18 cellular contexts compared by ENCODE assay signal in genomic region chr20:2293971-2294370, GRCh38. TPM values are rescaled to one million over a fixed set of nuclear protein-coding genes. Genes with fewer than 3 reads are reported as not detected.
DNase-seq lines count a peak whose midpoint lies in the region; ATAC-seq and TF ChIP-seq lines count a peak whose summit lies in the region.
"Had no signal": no experiment of that assay in that cellular context is flagged by ENCODE, and none has a peak within 500 bp of the region (broad histone marks: within the 10 kb centered on the region; RNA-seq: fewer than 3 reads in every experiment).

No MANE protein-coding gene starts in this region.

- H3K4me2 ChIP-seq in BLaER1 treated with 17β-estradiol and CSF1 and Interleukin-3, amounts not matched to agents 10 nM and 100 nM: peak overlapping the region in 5 of 11 experiments; percentile 33 to 92 (median 80); a peak in 10 of 22 replicates
- no peak overlapping the region for H3K4me2 ChIP-seq in trophoblast cell (ENCODE audit: low read length)
- H3K4me2 ChIP-seq: BLaER1 had no signal

- no peak for ATAC-seq in GM18517 (IDR thresholded peaks at IDR 0.05; ENCODE audit: unreplicated experiment)
- ATAC-seq: HCT116 had no signal

- no peak overlapping the region for H3K18ac ChIP-seq in trophoblast cell (ENCODE audit: low read length)

- no peak overlapping the region for H3K9ac ChIP-seq in BLaER1 treated with 17β-estradiol and CSF1 and Interleukin-3, amounts not matched to agents 10 nM and 100 nM
- H3K9ac ChIP-seq in trophoblast cell (ENCODE audit: low read length): no peak overlapping the region
- H3K9ac ChIP-seq: BLaER1 had no signal

- no peak overlapping the region for H3K4me3 ChIP-seq in BLaER1 treated with 17β-estradiol and CSF1 and Interleukin-3, amounts not matched to agents 10 nM and 100 nM
- no peak overlapping the region for H3K4me3 ChIP-seq in HL-60 (replicated peaks; ENCODE audit: insufficient read depth, low read length)
- H3K4me3 ChIP-seq in SJCRH30: no peak overlapping the region
- no peak overlapping the region for H3K4me3 ChIP-seq in trophoblast cell (ENCODE audit: low read depth, low read length)
- H3K4me3 ChIP-seq: BLaER1 had no signal

- no peak overlapping the region for H3K14ac ChIP-seq in trophoblast cell (ENCODE audit: low read length)

- H2BK120ac ChIP-seq in trophoblast cell (ENCODE audit: insufficient read depth, low read length, poor library complexity): no peak overlapping the region

- H3K36me3 ChIP-seq in BLaER1 treated with 17β-estradiol and CSF1 and Interleukin-3, amounts not matched to agents 10 nM and 100 nM: no peaks in the 10 kb centered on the region
- H3K36me3 ChIP-seq in SJCRH30 (no peaks in the 10 kb centered on the region), trophoblast cell (ENCODE audit: control insufficient read depth in 1 of 2, insufficient read depth in 2 of 2, low read length in 2 of 2) (no peaks in the 10 kb centered on the region)
- H3K36me3 ChIP-seq: BLaER1 had no signal

- H3K9me3 ChIP-seq in BLaER1 treated with 17β-estradiol and CSF1 and Interleukin-3, amounts not matched to agents 10 nM and 100 nM (replicated peaks in 1 of 11): no peaks in the 10 kb centered on the region
- H3K9me3 ChIP-seq in SJCRH30 (replicated peaks) (no peaks in the 10 kb centered on the region), trophoblast cell (ENCODE audit: insufficient read depth, low read depth, low read length) (no peaks in the 10 kb centered on the region)
- H3K9me3 ChIP-seq: BLaER1 had no signal

- no peaks in the 10 kb centered on the region for H4K20me1 ChIP-seq in BLaER1 treated with 17β-estradiol and CSF1 and Interleukin-3, amounts not matched to agents 10 nM and 100 nM
- H4K20me1 ChIP-seq: BLaER1 had no signal

- H4K91ac ChIP-seq in trophoblast cell (ENCODE audit: low read depth, low read length): no peak overlapping the region

- no peak overlapping the region for H2AFZ ChIP-seq in trophoblast cell (ENCODE audit: insufficient read depth, low read length, poor library complexity)

- H2AK5ac ChIP-seq in trophoblast cell (ENCODE audit: low read length): no peak overlapping the region

- no peaks in the 10 kb centered on the region for H3K27me3 ChIP-seq in BLaER1 treated with 17β-estradiol and CSF1 and Interleukin-3, amounts not matched to agents 10 nM and 100 nM
- no peaks in the 10 kb centered on the region for H3K27me3 ChIP-seq in HL-60 (ENCODE audit: insufficient read depth, poor library complexity, severe bottlenecking)
- H3K27me3 ChIP-seq in SJCRH30: peaks cover 6% of the 10 kb centered on the region; the same call in 1 of the 2 replicates
- no peaks in the 10 kb centered on the region for H3K27me3 ChIP-seq in trophoblast cell (ENCODE audit: insufficient read depth, low read length)
- H3K27me3 ChIP-seq: BLaER1 had no signal

- no peaks in the 10 kb centered on the region for H3K79me2 ChIP-seq in trophoblast cell (ENCODE audit: control insufficient read depth, insufficient read depth, low read length, poor library complexity)

- peak overlapping the region in 8 of 11 experiments; percentile 23 to 96 (median 52); a peak in 10 of 22 replicates for H3K27ac ChIP-seq in BLaER1 treated with 17β-estradiol and CSF1 and Interleukin-3, amounts not matched to agents 10 nM and 100 nM
- peak overlapping the region; percentile 67; the same call in 1 of the 2 replicates for H3K27ac ChIP-seq in HL-60 (replicated peaks)
- H3K27ac ChIP-seq in SJCRH30: no peak overlapping the region
- H3K27ac ChIP-seq in trophoblast cell (ENCODE audit: low read depth, low read length): no peak overlapping the region
- H3K27ac ChIP-seq: BLaER1 had no signal

- no peak overlapping the region for H3K4ac ChIP-seq in trophoblast cell (ENCODE audit: low read depth, low read length)

- no peak overlapping the region for H4K12ac ChIP-seq in trophoblast cell (ENCODE audit: low read depth, low read length)

- no peak overlapping the region for H2BK5ac ChIP-seq in trophoblast cell (ENCODE audit: low read depth, low read length, poor library complexity)

- H3K23ac ChIP-seq in trophoblast cell (ENCODE audit: low read length): no peak overlapping the region

- no peaks in the 10 kb centered on the region for H3K79me1 ChIP-seq in trophoblast cell (ENCODE audit: low read length)

- H4K8ac ChIP-seq in trophoblast cell (ENCODE audit: low read depth, low read length): no peak overlapping the region

- no CpG with 5 or more reads among the region's 4 CpGs for WGBS in trophoblast cell (ENCODE audit: extremely low coverage, insufficient coverage, insufficient read length)

- no peak for DNase-seq in HL-60 (ENCODE audit: low read depth in 1 of 2, low spot score in 1 of 2)
- peak; percentile 6 for DNase-seq in cerebellar cortex (ENCODE audit: low spot score)
- DNase-seq in midbrain (lab: John Stamatoyannopoulos, UW): peak; percentile 24
- no peak for DNase-seq in DMS153 (lab: John Stamatoyannopoulos, UW)
- no peak for DNase-seq in SJCRH30
- DNase-seq in trophoblast cell: no peak
- DNase-seq: 8988T; AML-193; CD4-positive, alpha-beta T cell; DMS79 treated with DMSO at 0.1 percent for 48 hours; EL; GDM1 had no signal

- peaks cover 16 to 100% (median 81%) of the 10 kb centered on the region in 10 experiments for H3K4me1 ChIP-seq in BLaER1 treated with 17β-estradiol and CSF1 and Interleukin-3, amounts not matched to agents 10 nM and 100 nM
- H3K4me1 ChIP-seq in SJCRH30 (no peaks in the 10 kb centered on the region), trophoblast cell (ENCODE audit: control insufficient read depth in 1 of 2, insufficient read depth in 2 of 2, low read length in 2 of 2) (peaks cover 0 to 6% of the 10 kb centered on the region in 2 experiments)

- no peak overlapping the region for H2BK12ac ChIP-seq in trophoblast cell (ENCODE audit: low read length)

- TF ChIP-seq CTCF in HL-60 (IDR thresholded peaks at IDR 0.05; ENCODE audit: insufficient read depth, low read length): no peak

RNA-seq across cellular contexts. Expression of gene TGM3, which starts 1.8 kb away (rescaled TPM):
- total RNA-seq in SJCRH30 (2014; rRNA removed; shearing (Covaris generic)): not detected in 2 replicates
- 0.01 and 0.03 TPM in 2 replicates for polyA plus RNA-seq in trophoblast cell (2013)
- total RNA-seq: CD4-positive, alpha-beta T cell; HT-29 had no signal
- polyA plus RNA-seq: IgD-negative memory B cell had no signal

Comparison
In these comparisons a context has a peak if more than half of its experiments do, and no peak if none do; other contexts are left out.
1. H3K27ac ChIP-seq: peak in BLaER1 treated with 17β-estradiol and CSF1 and Interleukin-3, amounts not matched to agents 10 nM and 100 nM (8 of 11) and HL-60 (single experiment); none in SJCRH30 (single experiment) and trophoblast cell (single experiment).
2. DNase-seq: peak in cerebellar cortex (single experiment) and midbrain (single experiment); none in HL-60 (0 of 2), DMS153 (single experiment), SJCRH30 (0 of 2) and trophoblast cell (0 of 2).